8 cellular contexts compared by ENCODE assay signal in genomic region chr19:14369399-14370168, GRCh38. TPM values are rescaled to one million over a fixed set of nuclear protein-coding genes. Genes with fewer than 3 reads are reported as not detected.
DNase-seq lines count a peak whose midpoint lies in the region; TF ChIP-seq lines count a peak whose summit lies in the region.

No MANE protein-coding gene starts in this region.

- CTCF ChIA-PET in activated naive CD4-positive, alpha-beta T cell treated with anti-CD3 and anti-CD28 coated beads for 36 hours (lab: Charles Lee): interaction anchor here (0.8 to 3.4 kb wide), 3 partner anchors 12 to 221 kb away, joined by 4 to 38 read pairs (median 4); partner anchors contain the start of gene ADGRE5

- peaks cover 89 to 100% (median 99%) of the 10 kb centered on the region in 10 experiments for H3K4me1 ChIP-seq in BLaER1 treated with 17β-estradiol and CSF1 and Interleukin-3, amounts not matched to agents 10 nM and 100 nM
- H3K4me1 ChIP-seq in OCI-LY3 (ENCODE audit: low read length) (peaks cover 33% of the 10 kb centered on the region), mucosa of rectum (ENCODE audit: control insufficient read depth in 2 of 2, insufficient read depth in 2 of 2, low read length in 2 of 2) (peaks cover 9 to 12% of the 10 kb centered on the region in 2 donors), testis (no peaks in the 10 kb centered on the region)

- peaks cover 8% of the 10 kb centered on the region for H3K36me3 Mint-ChIP-seq in activated naive CD4-positive, alpha-beta T cell treated with anti-CD3 and anti-CD28 coated beads for 36 hours (ENCODE audit: low read depth)

- peak overlapping the region; percentile 63; the same call in 1 of the 2 replicates for H2AFZ ChIP-seq in OCI-LY3 (ENCODE audit: low read depth, low read length)

- peaks cover 81% of the 10 kb centered on the region for H3K4me1 Mint-ChIP-seq in activated naive CD4-positive, alpha-beta T cell treated with anti-CD3 and anti-CD28 coated beads for 36 hours (ENCODE audit: low read depth)

- 68% methylated on average over 18 to 19 of the region's 19 CpGs for WGBS in testis, 2 donors

- no peaks in the 10 kb centered on the region for H3K79me2 ChIP-seq in OCI-LY3 (ENCODE audit: low read length)

- intact Hi-C loops in activated naive CD4-positive, alpha-beta T cell treated with anti-CD3 and anti-CD28 coated beads for 36 hours (cut with micrococcal nuclease): loop anchor here (1.0 to 10.0 kb wide), 7 partner anchors 13 to 1705 kb away; partner anchors contain the start of genes DNAJB1, IER2, RFX1 and STX10
- intact Hi-C loops in head of caudate nucleus (cut with DNase I) (no loop called here), testis (cut with DNase I; ENCODE audit: low total_unique reads) (no loop called here)

- H3K27ac Mint-ChIP-seq in activated naive CD4-positive, alpha-beta T cell treated with anti-CD3 and anti-CD28 coated beads for 36 hours: peak overlapping the region; percentile 100

- H3K9me3 ChIP-seq in BLaER1 treated with 17β-estradiol and CSF1 and Interleukin-3, amounts not matched to agents 10 nM and 100 nM (replicated peaks in 1 of 11): no peaks in the 10 kb centered on the region
- H3K9me3 ChIP-seq in OCI-LY3 (ENCODE audit: insufficient read depth, low read length) (no peaks in the 10 kb centered on the region), mucosa of rectum (ENCODE audit: control insufficient read depth in 2 of 2, low read length in 2 of 2) (no peaks in the 10 kb centered on the region), testis (no peaks in the 10 kb centered on the region)

- no peaks in the 10 kb centered on the region for H4K20me1 ChIP-seq in BLaER1 treated with 17β-estradiol and CSF1 and Interleukin-3, amounts not matched to agents 10 nM and 100 nM
- no peaks in the 10 kb centered on the region for H4K20me1 ChIP-seq in OCI-LY3 (ENCODE audit: insufficient read depth, low read length)

- DNase-seq in activated naive CD4-positive, alpha-beta T cell treated with anti-CD3 and anti-CD28 coated beads for 36 hours: peak; percentile 97
- DNase-seq in stimulated activated naive CD4-positive, alpha-beta T cell (lab: John Stamatoyannopoulos, UW): peak; percentile 72 to 86 (median 75)
- DNase-seq in NCI-H187 (lab: John Stamatoyannopoulos, UW): no peak
- DNase-seq in head of caudate nucleus: no peak
- no peak for DNase-seq in testis

- no peak for TF ChIP-seq CTCF in OCI-LY3 (IDR thresholded peaks at IDR 0.05; ENCODE audit: low read depth, low read length)
- no peak for TF ChIP-seq CTCF in testis (IDR thresholded peaks at IDR 0.05)

- no peaks in the 10 kb centered on the region for H3K36me3 ChIP-seq in BLaER1 treated with 17β-estradiol and CSF1 and Interleukin-3, amounts not matched to agents 10 nM and 100 nM
- H3K36me3 ChIP-seq in OCI-LY3 (replicated peaks; ENCODE audit: low read depth, low read length) (no peaks in the 10 kb centered on the region), mucosa of rectum (ENCODE audit: control insufficient read depth in 2 of 2, insufficient read depth in 2 of 2, low read length in 2 of 2) (no peaks in the 10 kb centered on the region), testis (ENCODE audit: low read depth, missing control alignments) (no peaks in the 10 kb centered on the region)

- peak overlapping the region; percentile 79 to 96 (median 93) for H3K4me2 ChIP-seq in BLaER1 treated with 17β-estradiol and CSF1 and Interleukin-3, amounts not matched to agents 10 nM and 100 nM
- peak overlapping the region; percentile 66 for H3K4me2 ChIP-seq in OCI-LY3 (ENCODE audit: low read length)

- peak overlapping the region; percentile 75 to 88 (median 83); a peak in 21 of 22 replicates for H3K27ac ChIP-seq in BLaER1 treated with 17β-estradiol and CSF1 and Interleukin-3, amounts not matched to agents 10 nM and 100 nM
- H3K27ac ChIP-seq in OCI-LY3 (ENCODE audit: low read length): no peak overlapping the region
- H3K27ac ChIP-seq in mucosa of rectum (ENCODE audit: low read depth in 2 of 2, low read length in 2 of 2): peak overlapping the region; percentile 69 to 84
- H3K27ac ChIP-seq in testis: peak overlapping the region in 1 of 2 donors; percentile 68

- peak overlapping the region; percentile 71 to 80 (median 77); a peak in 21 of 22 replicates for H3K9ac ChIP-seq in BLaER1 treated with 17β-estradiol and CSF1 and Interleukin-3, amounts not matched to agents 10 nM and 100 nM
- H3K9ac ChIP-seq in OCI-LY3 (ENCODE audit: low read length): peak overlapping the region; percentile 49
- peak overlapping the region; percentile 25 to 41 for H3K9ac ChIP-seq in mucosa of rectum (ENCODE audit: low read depth in 1 of 2, low read length in 2 of 2)

- peak overlapping the region in 9 of 10 experiments; percentile 36 to 63 (median 46); a peak in 14 of 20 replicates for H3K4me3 ChIP-seq in BLaER1 treated with 17β-estradiol and CSF1 and Interleukin-3, amounts not matched to agents 10 nM and 100 nM
- H3K4me3 ChIP-seq in OCI-LY3 (ENCODE audit: low read length): peak overlapping the region; percentile 53
- H3K4me3 ChIP-seq in mucosa of rectum (ENCODE audit: low read length in 2 of 2): peak overlapping the region in 1 of 2 donors; percentile 44
- H3K4me3 ChIP-seq in testis: no peak overlapping the region

- peak overlapping the region; percentile 75 for H3K4me3 Mint-ChIP-seq in activated naive CD4-positive, alpha-beta T cell treated with anti-CD3 and anti-CD28 coated beads for 36 hours

- no peaks in the 10 kb centered on the region for H3K27me3 ChIP-seq in BLaER1 treated with 17β-estradiol and CSF1 and Interleukin-3, amounts not matched to agents 10 nM and 100 nM
- H3K27me3 ChIP-seq in OCI-LY3 (ENCODE audit: low read depth, low read length): peaks cover 4% of the 10 kb centered on the region; the same call in 1 of the 2 replicates
- no peaks in the 10 kb centered on the region for H3K27me3 ChIP-seq in mucosa of rectum (ENCODE audit: control insufficient read depth in 2 of 2, insufficient read depth in 2 of 2, low read length in 2 of 2)
- H3K27me3 ChIP-seq in testis: no peaks in the 10 kb centered on the region

- TF ChIP-seq POLR2A in testis (IDR thresholded peaks at IDR 0.05): no peak

- H3K9me3 Mint-ChIP-seq in activated naive CD4-positive, alpha-beta T cell treated with anti-CD3 and anti-CD28 coated beads for 36 hours: peaks cover 6% of the 10 kb centered on the region

- no peaks in the 10 kb centered on the region for H3K27me3 Mint-ChIP-seq in activated naive CD4-positive, alpha-beta T cell treated with anti-CD3 and anti-CD28 coated beads for 36 hours (ENCODE audit: low read depth)

RNA-seq across cellular contexts. Expression of gene ADGRE5, which starts 11.7 kb away (rescaled TPM):
- total RNA-seq in activated naive CD4-positive, alpha-beta T cell treated with anti-CD3 and anti-CD28 coated beads for 36 hours: 100 to 1,000 TPM; 173 to 187 TPM
- total RNA-seq in testis: 10 to 100 TPM in 1 of 2 donors, 1 to 10 TPM in 1; 8.7 to 14.6 TPM
- 21.2 TPM for polyA plus RNA-seq in testis (ENCODE audit: insufficient read depth, low read depth, low replicate concordance)

RNA-seq across cellular contexts. Expression of gene DDX39A, which starts 49.6 kb away (rescaled TPM):
- total RNA-seq in activated naive CD4-positive, alpha-beta T cell treated with anti-CD3 and anti-CD28 coated beads for 36 hours: 100 to 1,000 TPM; 219 to 227 TPM
- 100 to 1,000 TPM; 218 to 295 TPM for total RNA-seq in testis
- 323 TPM for polyA plus RNA-seq in testis (ENCODE audit: insufficient read depth, low read depth, low replicate concordance)

Comparison
In these comparisons a context has a peak if more than half of its experiments do, and no peak if none do; other contexts are left out.
1. H3K4me3 ChIP-seq: peak in BLaER1 treated with 17β-estradiol and CSF1 and Interleukin-3, amounts not matched to agents 10 nM and 100 nM (9 of 10) and OCI-LY3 (single experiment); none in testis (0 of 2).
2. DNase-seq: peak in activated naive CD4-positive, alpha-beta T cell treated with anti-CD3 and anti-CD28 coated beads for 36 hours (single experiment) and stimulated activated naive CD4-positive, alpha-beta T cell (6 of 6); none in NCI-H187 (0 of 2), head of caudate nucleus (0 of 42) and testis (single experiment).
3. RNA of gene ADGRE5, which starts 11.7 kb away (total RNA-seq): 173 to 187 TPM in activated naive CD4-positive, alpha-beta T cell treated with anti-CD3 and anti-CD28 coated beads for 36 hours; 8.7 to 14.6 TPM in testis; every median in the first group is over 10 times any median in the second.
4. Peak in every context shown above with its lines, with median percentiles within 50 percentile points of each other: H3K9ac ChIP-seq.